Comparison of ENCODE assay signal across 11 cellular contexts in genomic region chr3:66452247-66453040, GRCh38. TPM values are rescaled to one million over a fixed set of nuclear protein-coding genes. Genes with fewer than 3 reads are reported as not detected.
DNase-seq lines count a peak whose midpoint lies in the region; FAIRE-seq and TF ChIP-seq lines count a peak whose summit lies in the region.
"Had no signal": no experiment of that assay in that cellular context is flagged by ENCODE, and none has a peak within 500 bp of the region (broad histone marks: within the 10 kb centered on the region; RNA-seq: fewer than 3 reads in every experiment).

No MANE protein-coding gene starts in this region.

- peak overlapping the region; percentile 68 to 81 (median 80) for H3K27ac ChIP-seq in esophagus muscularis mucosa (replicated peaks in 1 of 4)
- peak overlapping the region; percentile 47 for H3K27ac ChIP-seq in muscle layer of duodenum (ENCODE audit: low read length)
- H3K27ac ChIP-seq in vagina: peak overlapping the region; percentile 71
- peak overlapping the region in 1 of 2 donors; percentile 32 for H3K27ac ChIP-seq in small intestine (ENCODE audit: low read depth in 1 of 2, low read length in 1 of 2)
- H3K27ac ChIP-seq: A549 had no signal

- intact Hi-C loops in esophagus muscularis mucosa (cut with DNase I) (no loop called here), vagina (cut with DNase I) (no loop called here)

- H3K36me3 Mint-ChIP-seq in activated naive CD4-positive, alpha-beta T cell treated with anti-CD3 and anti-CD28 coated beads, Interleukin-2, amount 50 U/mL, for 24 hours: peaks cover 15% of the 10 kb centered on the region

- 24% methylated on average over 8 of the region's 8 CpGs for WGBS in esophagus muscularis mucosa
- 61 to 76% (median 75%) methylated on average over 8 of the region's 8 CpGs for WGBS in small intestine, 3 donors

- DNase-seq in activated naive CD4-positive, alpha-beta T cell treated with Interleukin-2 at 50 U/mL for 16 hours: no peak
- DNase-seq in esophagus muscularis mucosa (ENCODE audit: extremely low spot score) (no peak), vagina (ENCODE audit: extremely low spot score in 2 of 2) (no peak), small intestine (no peak), GM19239 (ENCODE audit: insufficient read length, low spot score) (no peak)
- DNase-seq in activated effector memory CD4-positive, alpha-beta T cell treated with anti-CD3 and anti-CD28 coated beads, Interleukin-2, amount 50 U/mL, for 16 hours: no peak
- DNase-seq: activated CD4-positive, alpha-beta T cell treated with anti-CD3 and anti-CD28 coated beads, Interleukin-2, amount 50 U/mL, for 1 hour; activated naive CD4-positive, alpha-beta T cell treated with anti-CD3 and anti-CD28 coated beads for 36 hours had no signal

- H3K4me3 ChIP-seq in esophagus muscularis mucosa (no peak overlapping the region), muscle layer of duodenum (ENCODE audit: low read depth in 1 of 2, low read length in 2 of 2) (no peak overlapping the region), vagina (no peak overlapping the region), small intestine (ENCODE audit: low read depth in 1 of 2, low read length in 2 of 2) (no peak overlapping the region)
- H3K4me3 ChIP-seq: A549 had no signal

- TF ChIP-seq CTCF in esophagus muscularis mucosa (IDR thresholded peaks at IDR 0.05) (peak in 1 of 3 experiments; percentile 14), vagina (IDR thresholded peaks at IDR 0.05) (no peak)

- H3K27ac Mint-ChIP-seq in activated naive CD4-positive, alpha-beta T cell treated with anti-CD3 and anti-CD28 coated beads, Interleukin-2, amount 50 U/mL, for 24 hours: peak overlapping the region; percentile 2
- H3K27ac Mint-ChIP-seq: activated naive CD4-positive, alpha-beta T cell treated with anti-CD3 and anti-CD28 coated beads for 36 hours had no signal

- H3K27me3 ChIP-seq in esophagus muscularis mucosa (no peaks in the 10 kb centered on the region), muscle layer of duodenum (ENCODE audit: low read depth, low read length) (no peaks in the 10 kb centered on the region), vagina (no peaks in the 10 kb centered on the region), small intestine (ENCODE audit: control insufficient read depth in 2 of 2, insufficient read depth in 2 of 2, low read length in 2 of 2) (no peaks in the 10 kb centered on the region)

- peaks cover 13% of the 10 kb centered on the region for H3K4me1 Mint-ChIP-seq in activated naive CD4-positive, alpha-beta T cell treated with anti-CD3 and anti-CD28 coated beads, Interleukin-2, amount 50 U/mL, for 24 hours

- H3K4me1 ChIP-seq in esophagus muscularis mucosa (peaks cover 80 to 100% (median 96%) of the 10 kb centered on the region in 4 donors), muscle layer of duodenum (ENCODE audit: control insufficient read depth in 1 of 2, insufficient read depth in 2 of 2, low read length in 2 of 2) (peaks cover 41 to 85% of the 10 kb centered on the region in 2 donors), vagina (peaks cover 65% of the 10 kb centered on the region), small intestine (ENCODE audit: control insufficient read depth in 2 of 2, insufficient read depth in 1 of 2, low read depth in 1 of 2, low read length in 1 of 2) (peaks cover 3 to 14% of the 10 kb centered on the region in 2 donors)
- H3K4me1 ChIP-seq: A549 had no signal

- H3K9me3 Mint-ChIP-seq in activated naive CD4-positive, alpha-beta T cell treated with anti-CD3 and anti-CD28 coated beads, Interleukin-2, amount 50 U/mL, for 24 hours: no peaks in the 10 kb centered on the region
- H3K9me3 Mint-ChIP-seq: activated naive CD4-positive, alpha-beta T cell treated with anti-CD3 and anti-CD28 coated beads for 36 hours had no signal

- H3K27me3 Mint-ChIP-seq in activated naive CD4-positive, alpha-beta T cell treated with anti-CD3 and anti-CD28 coated beads, Interleukin-2, amount 50 U/mL, for 24 hours: no peaks in the 10 kb centered on the region

- no peak overlapping the region for H3K4me3 Mint-ChIP-seq in activated naive CD4-positive, alpha-beta T cell treated with anti-CD3 and anti-CD28 coated beads, Interleukin-2, amount 50 U/mL, for 24 hours
- H3K4me3 Mint-ChIP-seq: activated naive CD4-positive, alpha-beta T cell treated with anti-CD3 and anti-CD28 coated beads for 36 hours had no signal

- no peaks in the 10 kb centered on the region for H3K9me3 ChIP-seq in esophagus muscularis mucosa
- H3K9me3 ChIP-seq in muscle layer of duodenum (ENCODE audit: control insufficient read depth in 1 of 2, low read length in 2 of 2): no peaks in the 10 kb centered on the region
- no peaks in the 10 kb centered on the region for H3K9me3 ChIP-seq in vagina
- H3K9me3 ChIP-seq in small intestine (ENCODE audit: control insufficient read depth, low read depth): no peaks in the 10 kb centered on the region
- H3K9me3 ChIP-seq: A549 had no signal

- FAIRE-seq in small intestine (lab: Jason Lieb, UNC) (no peak), GM19239 (lab: Jason Lieb, UNC) (no peak)
- FAIRE-seq: A549 had no signal

- TF ChIP-seq POLR2A in esophagus muscularis mucosa (IDR thresholded peaks at IDR 0.05; ENCODE audit: low read depth) (no peak), vagina (IDR thresholded peaks at IDR 0.05) (no peak)

- H3K36me3 ChIP-seq in esophagus muscularis mucosa: peaks cover 0 to 12% (median 0%) of the 10 kb centered on the region in 4 donors
- H3K36me3 ChIP-seq in muscle layer of duodenum (ENCODE audit: control insufficient read depth in 1 of 2, insufficient read depth in 2 of 2, low read length in 2 of 2): peaks cover 0 to 4% of the 10 kb centered on the region in 2 donors
- H3K36me3 ChIP-seq in vagina: no peaks in the 10 kb centered on the region
- no peaks in the 10 kb centered on the region for H3K36me3 ChIP-seq in small intestine (ENCODE audit: control insufficient read depth in 2 of 2, insufficient read depth in 2 of 2, low read length in 2 of 2)

- no peak for TF ChIP-seq EP300 in esophagus muscularis mucosa (IDR thresholded peaks at IDR 0.05)

RNA-seq across cellular contexts. Expression of gene LRIG1, which starts 48.4 kb away (rescaled TPM):
- total RNA-seq in esophagus muscularis mucosa (100 to 1,000 TPM in 3 of 4 donors, 10 to 100 TPM in 1; 95.3 to 136 (median 131) TPM), vagina (30.7 TPM)
- 10 to 100 TPM in 1 of 3 donors, 1 to 10 TPM in 2; 3.5 to 39.3 (median 4.5) TPM for polyA plus RNA-seq in small intestine
